Comparison of ENCODE assay signal across 8 cellular contexts in genomic region chr2:60674524-60675165, GRCh38.
A peak's percentile ranks its signal among the peaks of the same experiment; 100 is the strongest.
DNase-seq lines count a peak whose midpoint lies in the region; ATAC-seq and TF ChIP-seq lines count a peak whose summit lies in the region.

No MANE protein-coding gene starts in this region.

- H3K27ac ChIP-seq in OCI-LY3 (ENCODE audit: low read length) = no peak overlapping the region

- 0 out of 2 replicates have a peak, but pooled peaks cover 4% of the 10 kb centered on the region for H3K4me1 ChIP-seq in OCI-LY3 (ENCODE audit: low read length)

- H2AFZ ChIP-seq in OCI-LY3 (ENCODE audit: low read depth, low read length) = peak overlapping the region; percentile 93

- POLR2A ChIA-PET in naive thymus-derived CD8-positive, alpha-beta T cell (lab: Charles Lee) = no interaction called here

- H3K27ac Mint-ChIP-seq in naive thymus-derived CD8-positive, alpha-beta T cell = peak overlapping the region in 1 of 10 donors; percentile 34
- no peak overlapping the region for H3K27ac Mint-ChIP-seq in stimulated activated memory B cell treated with anti-CD40 and anti-IgM and Interleukin-4, amounts not matched to agents 10 μg/mL and 1 μg/mL and 100 μg/mL, for 72 hours

- no peak overlapping the region for H3K4me3 Mint-ChIP-seq in naive thymus-derived CD8-positive, alpha-beta T cell
- H3K4me3 Mint-ChIP-seq in stimulated activated memory B cell treated with anti-CD40 and anti-IgM and Interleukin-4, amounts not matched to agents 10 μg/mL and 1 μg/mL and 100 μg/mL, for 72 hours = no peak overlapping the region

- no peaks in the 10 kb centered on the region for H3K36me3 Mint-ChIP-seq in naive thymus-derived CD8-positive, alpha-beta T cell
- no peaks in the 10 kb centered on the region for H3K36me3 Mint-ChIP-seq in stimulated activated memory B cell treated with anti-CD40 and anti-IgM and Interleukin-4, amounts not matched to agents 10 μg/mL and 1 μg/mL and 100 μg/mL, for 72 hours

- H3K27me3 Mint-ChIP-seq in naive thymus-derived CD8-positive, alpha-beta T cell = no peaks in the 10 kb centered on the region
- H3K27me3 Mint-ChIP-seq in stimulated activated memory B cell treated with anti-CD40 and anti-IgM and Interleukin-4, amounts not matched to agents 10 μg/mL and 1 μg/mL and 100 μg/mL, for 72 hours = peaks cover 8% of the 10 kb centered on the region

- no peaks in the 10 kb centered on the region for H4K20me1 ChIP-seq in OCI-LY3 (ENCODE audit: insufficient read depth, low read length)

- H3K9me3 Mint-ChIP-seq in naive thymus-derived CD8-positive, alpha-beta T cell = no peaks in the 10 kb centered on the region
- no peaks in the 10 kb centered on the region for H3K9me3 Mint-ChIP-seq in stimulated activated memory B cell treated with anti-CD40 and anti-IgM and Interleukin-4, amounts not matched to agents 10 μg/mL and 1 μg/mL and 100 μg/mL, for 72 hours

- ATAC-seq in GM21529 (IDR thresholded peaks at IDR 0.05; ENCODE audit: unreplicated experiment) (peak; percentile 99), esophagus mucosa (peak; percentile 95)
- peak; percentile 96 to 98 for ATAC-seq in naive thymus-derived CD8-positive, alpha-beta T cell
- ATAC-seq in stimulated activated memory B cell treated with anti-CD40 and anti-IgM and Interleukin-4, amounts not matched to agents 10 μg/mL and 1 μg/mL and 100 μg/mL, for 72 hours = peak; percentile 96

- no peaks in the 10 kb centered on the region for H3K9me3 ChIP-seq in OCI-LY3 (ENCODE audit: insufficient read depth, low read length)

- peaks cover 0 to 6% (median under 1%) of the 10 kb centered on the region in 4 donors for H3K4me1 Mint-ChIP-seq in naive thymus-derived CD8-positive, alpha-beta T cell
- H3K4me1 Mint-ChIP-seq in stimulated activated memory B cell treated with anti-CD40 and anti-IgM and Interleukin-4, amounts not matched to agents 10 μg/mL and 1 μg/mL and 100 μg/mL, for 72 hours = peaks cover 5% of the 10 kb centered on the region

- no peaks in the 10 kb centered on the region for H3K79me2 ChIP-seq in OCI-LY3 (ENCODE audit: low read length)

- H3K27me3 ChIP-seq in OCI-LY3 (ENCODE audit: low read depth, low read length) = peaks cover 14% of the 10 kb centered on the region

- H3K4me2 ChIP-seq in OCI-LY3 (ENCODE audit: low read length) = peak overlapping the region; percentile 54

- H3K4me3 ChIP-seq in OCI-LY3 (ENCODE audit: low read length) = no peak overlapping the region

- peak; percentile 33 for DNase-seq in DMS79 (lab: John Stamatoyannopoulos, UW)
- peak in 72 of 76 experiments; percentile 2 to 85 (median 54) for DNase-seq in HUDEP-2 (lab: John Stamatoyannopoulos, UW; ENCODE audit: unreplicated experiment in 76 of 76)
- peak; percentile 75 for DNase-seq in activated T-cell treated with anti-CD3 and anti-CD28 coated beads for 1 hour (ENCODE audit: low read depth)
- peak; percentile 44 to 84 (median 68) for DNase-seq in naive thymus-derived CD8-positive, alpha-beta T cell

- H3K9ac ChIP-seq in OCI-LY3 (ENCODE audit: low read length) = peak overlapping the region; percentile 16; the same call in 1 of the 2 replicates

- peak; percentile 96 for TF ChIP-seq CTCF in OCI-LY3 (IDR thresholded peaks at IDR 0.05; ENCODE audit: low read depth, low read length)

- H3K36me3 ChIP-seq in OCI-LY3 (replicated peaks; ENCODE audit: low read depth, low read length) = no peaks in the 10 kb centered on the region
